8 cellular contexts compared by ENCODE assay signal in the genomic region with DNA sequence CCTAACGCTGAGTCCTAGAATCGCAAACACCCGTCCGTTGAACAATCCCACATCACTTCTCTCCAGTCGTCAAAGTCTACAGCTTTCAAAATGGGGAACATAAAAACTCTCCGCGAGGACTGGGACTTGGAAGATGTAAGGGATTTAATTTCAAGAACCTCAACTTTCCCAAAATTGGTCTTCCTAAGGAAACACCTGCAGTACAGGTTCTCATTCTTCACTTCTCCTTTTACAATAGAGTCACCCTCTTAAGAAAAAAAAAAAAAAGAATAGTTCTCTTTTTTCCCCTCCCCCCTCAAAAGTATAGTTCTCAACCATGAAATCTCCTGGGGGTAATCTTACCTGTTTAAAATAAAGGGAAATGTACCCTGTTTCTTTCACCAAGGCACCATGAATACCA. TPM values are rescaled to one million over a fixed set of nuclear protein-coding genes. Genes with fewer than 3 reads are reported as not detected.
DNase-seq lines count a peak whose midpoint lies in the region; ATAC-seq and TF ChIP-seq lines count a peak whose summit lies in the region.

No MANE protein-coding gene starts in this region.

- no peak for TF ChIP-seq EP300 in SK-N-SH (IDR thresholded peaks at IDR 0.05; ENCODE audit: borderline replicate concordance in 1 of 2, low read depth in 1 of 2, low read length in 1 of 2)
- TF ChIP-seq EP300 in stomach (IDR thresholded peaks at IDR 0.05), result no peak

- intact Hi-C loops in stomach (cut with DNase I; ENCODE audit: low total_unique reads), result no loop called here

- H4K20me1 ChIP-seq in SK-N-SH (ENCODE audit: insufficient read depth), result no peaks in the 10 kb centered on the region
- H4K20me1 ChIP-seq in hepatocyte (ENCODE audit: insufficient read depth, poor library complexity, severe bottlenecking), result no peaks in the 10 kb centered on the region

- H3K4me1 ChIP-seq in SK-N-SH (ENCODE audit: control insufficient read depth in 1 of 2, insufficient read depth in 2 of 2, low read depth in 1 of 2, low read length in 1 of 2) (peaks cover 25 to 34% of the 10 kb centered on the region in 2 experiments; a peak in 3 of 4 replicates), hepatocyte (ENCODE audit: insufficient read depth) (peaks cover 11% of the 10 kb centered on the region), stomach (peaks cover 30 to 42% (median 42%) of the 10 kb centered on the region in 4 donors)

- H3K79me2 ChIP-seq in SK-N-SH (ENCODE audit: insufficient read depth) (peaks cover 35% of the 10 kb centered on the region), hepatocyte (peaks cover 29% of the 10 kb centered on the region)

- CTCF ChIA-PET in SK-N-SH (lab: Yijun Ruan, JAX), result no interaction called here

- H3K27me3 ChIP-seq in SK-N-SH (ENCODE audit: insufficient read depth) (no peaks in the 10 kb centered on the region), hepatocyte (no peaks in the 10 kb centered on the region), stomach (no peaks in the 10 kb centered on the region)

- TF ChIP-seq RAD21 in SK-N-SH (IDR thresholded peaks at IDR 0.05; ENCODE audit: low read length), result no peak

- peaks cover 32% of the 10 kb centered on the region for H3F3A ChIP-seq in SK-N-SH (replicated peaks; ENCODE audit: insufficient read depth)

- POLR2A ChIA-PET in SK-N-SH (lab: Yijun Ruan, JAX), result interaction anchor here (1.1 kb wide), 1 partner anchor 51 kb away, joined by 3 read pairs; no protein-coding TSS in a partner anchor

- H3K4me2 ChIP-seq in SK-N-SH (peak overlapping the region; percentile 99), hepatocyte (peak overlapping the region; percentile 74)

- DNase-seq in SK-N-SH (peak; percentile 25), RPMI8226 (peak; percentile 60), hepatocyte (ENCODE audit: low spot score) (no peak), stomach (no peak), NCI-H526 treated with DMSO at 0.1 percent for 48 hours (lab: John Stamatoyannopoulos, UW) (no peak), NCI-H1694 (lab: John Stamatoyannopoulos, UW) (no peak)
- no peak for DNase-seq in NK-92 treated with Interleukin-12 subunit alpha and Interleukin-12 subunit beta, amount 100 ng/mL, for 24 hours (lab: John Stamatoyannopoulos, UW)

- no peak overlapping the region for H3K9ac ChIP-seq in SK-N-SH

- TF ChIP-seq CTCF in SK-N-SH (IDR thresholded peaks at IDR 0.05) (no peak), hepatocyte (IDR thresholded peaks at IDR 0.05; ENCODE audit: poor library complexity) (no peak), stomach (IDR thresholded peaks at IDR 0.05) (no peak)

- WGBS in SK-N-SH (ENCODE audit: low lambda C conversion rate), result 78% methylated on average over 7 of the region's 7 CpGs
- WGBS in hepatocyte (ENCODE audit: low lambda C conversion rate, missing lambda C conversion rate), result 59% methylated on average over 7 of the region's 7 CpGs
- WGBS in stomach, 5 donors, result 18 to 26% (median 25%) methylated on average over 7 of the region's 7 CpGs

- H3K36me3 ChIP-seq in SK-N-SH (replicated peaks in 1 of 2; ENCODE audit: control insufficient read depth in 1 of 2, insufficient read depth in 2 of 2, low read length in 1 of 2), result peaks cover 12 to 20% of the 10 kb centered on the region in 2 experiments
- H3K36me3 ChIP-seq in hepatocyte (replicated peaks; ENCODE audit: insufficient read depth, low read depth), result no peaks in the 10 kb centered on the region
- peaks cover 21 to 25% (median 24%) of the 10 kb centered on the region in 4 donors for H3K36me3 ChIP-seq in stomach

- peak overlapping the region; percentile 97; the same call in 1 of the 2 replicates for H2AFZ ChIP-seq in SK-N-SH (ENCODE audit: low read depth)
- H2AFZ ChIP-seq in hepatocyte, result peak overlapping the region; percentile 45

- no peak for ATAC-seq in SK-N-SH treated with all-trans-retinoic acid at 6 μM for 48 hours

- TF ChIP-seq POLR2A in stomach (IDR thresholded peaks at IDR 0.05), result no peak

- H3K9me2 ChIP-seq in SK-N-SH (no peaks in the 10 kb centered on the region), hepatocyte (replicated peaks; ENCODE audit: insufficient read depth) (no peaks in the 10 kb centered on the region)

- peak overlapping the region in 1 of 2 experiments; percentile 97; a peak in 2 of 4 replicates for H3K27ac ChIP-seq in SK-N-SH (ENCODE audit: low read depth in 2 of 2, low read length in 1 of 2)
- H3K27ac ChIP-seq in hepatocyte, result peak overlapping the region; percentile 13
- H3K27ac ChIP-seq in stomach, result peak overlapping the region in 4 of 5 donors; percentile 91 to 93 (median 92)

- no peaks in the 10 kb centered on the region for H3K9me3 ChIP-seq in SK-N-SH
- no peaks in the 10 kb centered on the region for H3K9me3 ChIP-seq in hepatocyte (ENCODE audit: low read depth)
- H3K9me3 ChIP-seq in stomach, result no peaks in the 10 kb centered on the region

- H3K4me3 ChIP-seq in SK-N-SH (ENCODE audit: low read depth in 2 of 2, low read length in 1 of 2) (peak overlapping the region; percentile 79 to 91; a peak in 3 of 4 replicates), hepatocyte (peak overlapping the region; percentile 18), stomach (peak overlapping the region; percentile 71 to 91 (median 74))

TF ChIP-seq in SK-N-SH, 30 proteins besides CTCF, POLR2A, EP300 and RAD21 (continues in another document):
- TF ChIP-seq MEF2A (IDR thresholded peaks at IDR 0.05; ENCODE audit: borderline replicate concordance, low read depth), result no peak
- no peak for TF ChIP-seq JUND (IDR thresholded peaks at IDR 0.05)

TF ChIP-seq in SK-N-SH treated with all-trans-retinoic acid at 6 μM for 48 hours, 23 proteins besides CTCF, POLR2A, EP300 and RAD21 (continues in another document):
- TF ChIP-seq CSRNP3 (CRISPR knock-in tag; IDR thresholded peaks at IDR 0.05) (no peak), RARB (CRISPR knock-in tag; IDR thresholded peaks at IDR 0.05) (no peak), ARNTL (CRISPR knock-in tag; IDR thresholded peaks at IDR 0.05; ENCODE audit: borderline replicate concordance, low read depth) (no peak), BACH2 (CRISPR knock-in tag; IDR thresholded peaks at IDR 0.05; ENCODE audit: borderline replicate concordance) (no peak)
- TF ChIP-seq, protein P1, sequence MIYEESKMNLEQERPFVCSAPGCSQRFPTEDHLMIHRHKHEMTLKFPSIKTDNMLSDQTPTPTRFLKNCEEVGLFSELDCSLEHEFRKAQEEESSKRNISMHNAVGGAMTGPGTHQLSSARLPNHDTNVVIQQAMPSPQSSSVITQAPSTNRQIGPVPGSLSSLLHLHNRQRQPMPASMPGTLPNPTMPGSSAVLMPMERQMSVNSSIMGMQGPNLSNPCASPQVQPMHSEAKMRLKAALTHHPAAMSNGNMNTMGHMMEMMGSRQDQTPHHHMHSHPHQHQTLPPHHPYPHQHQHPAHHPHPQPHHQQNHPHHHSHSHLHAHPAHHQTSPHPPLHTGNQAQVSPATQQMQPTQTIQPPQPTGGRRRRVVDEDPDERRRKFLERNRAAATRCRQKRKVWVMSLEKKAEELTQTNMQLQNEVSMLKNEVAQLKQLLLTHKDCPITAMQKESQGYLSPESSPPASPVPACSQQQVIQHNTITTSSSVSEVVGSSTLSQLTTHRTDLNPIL (CRISPR knock-in tag; IDR thresholded peaks at IDR 0.05; ENCODE audit: low read depth), result no peak

RNA-seq across cellular contexts. Expression of gene DAXX, which starts 1.4 kb away (rescaled TPM):
- 46.9 and 51.4 TPM in 2 replicates for polyA plus RNA-seq in SK-N-SH (2012; rRNA removed)
- polyA plus RNA-seq in SK-N-SH (2012; cell fraction: cytosol; rRNA removed), result 61.8 and 70.2 TPM in 2 replicates
- polyA plus RNA-seq in SK-N-SH (2012; cell fraction: nucleus; rRNA removed), result 85.9 and 95.0 TPM in 2 replicates
- 26.4 and 31.0 TPM in 2 replicates for total RNA-seq in hepatocyte
- polyA plus RNA-seq in hepatocyte, result 28.4 and 35.3 TPM in 2 replicates
- 100 to 1,000 TPM in 2 of 5 donors, 10 to 100 TPM in 3; 18.2 to 127 (median 59.8) TPM for total RNA-seq in stomach
- polyA plus RNA-seq in stomach, result 10 to 100 TPM; 27.5 to 31.3 (median 27.5) TPM

RNA-seq across cellular contexts. Expression of gene ZBTB22, which starts 6.6 kb away (rescaled TPM):
- polyA plus RNA-seq in SK-N-SH (2012; rRNA removed), result 19.5 and 22.2 TPM in 2 replicates
- polyA plus RNA-seq in SK-N-SH (2012; cell fraction: cytosol; rRNA removed), result 11.9 and 17.3 TPM in 2 replicates
- polyA plus RNA-seq in SK-N-SH (2012; cell fraction: nucleus; rRNA removed), result 22.8 and 24.0 TPM in 2 replicates
- total RNA-seq in hepatocyte, result 21.6 and 23.4 TPM in 2 replicates
- 23.2 and 23.8 TPM in 2 replicates for polyA plus RNA-seq in hepatocyte
- total RNA-seq in stomach, result 10 to 100 TPM in 4 of 5 donors, 1 to 10 TPM in 1; 1.2 to 45.2 (median 11.9) TPM
- 10 to 100 TPM in 2 of 3 donors, 1 to 10 TPM in 1; 9.8 to 11.8 (median 10.5) TPM for polyA plus RNA-seq in stomach

RNA-seq across cellular contexts. Expression of gene TAPBP, which starts 10.3 kb away (rescaled TPM):
- polyA plus RNA-seq in SK-N-SH (2012; rRNA removed) (27.9 and 44.5 TPM in 2 replicates), hepatocyte (108 and 116 TPM in 2 replicates), stomach (10 to 100 TPM; 17.0 to 53.5 (median 37.5) TPM)
- polyA plus RNA-seq in SK-N-SH (2012; cell fraction: cytosol; rRNA removed), result 24.4 and 34.4 TPM in 2 replicates
- 84.8 and 160 TPM in 2 replicates for polyA plus RNA-seq in SK-N-SH (2012; cell fraction: nucleus; rRNA removed)
- total RNA-seq in hepatocyte (39.1 and 59.3 TPM in 2 replicates), stomach (100 to 1,000 TPM in 2 of 5 donors, 10 to 100 TPM in 3; 29.0 to 242 (median 59.5) TPM)

RNA-seq across cellular contexts. Expression of gene RGL2, which starts 25.4 kb away (rescaled TPM):
- polyA plus RNA-seq in SK-N-SH (2012; rRNA removed), result 59.4 and 71.2 TPM in 2 replicates
- polyA plus RNA-seq in SK-N-SH (2012; cell fraction: cytosol; rRNA removed), result 19.9 and 29.3 TPM in 2 replicates
- 331 and 334 TPM in 2 replicates for polyA plus RNA-seq in SK-N-SH (2012; cell fraction: nucleus; rRNA removed)
- 57.4 and 63.3 TPM in 2 replicates for total RNA-seq in hepatocyte
- 82.1 and 89.3 TPM in 2 replicates for polyA plus RNA-seq in hepatocyte
- total RNA-seq in stomach, result 100 to 1,000 TPM in 1 of 5 donors, 10 to 100 TPM in 4; 10.4 to 103 (median 52.7) TPM
- 100 to 1,000 TPM in 1 of 3 donors, 10 to 100 TPM in 2; 37.4 to 112 (median 44.3) TPM for polyA plus RNA-seq in stomach

RNA-seq across cellular contexts. Expression of gene PFDN6, which starts 34.7 kb away (rescaled TPM):
- 182 and 213 TPM in 2 replicates for polyA plus RNA-seq in SK-N-SH (2012; rRNA removed)
- 233 and 285 TPM in 2 replicates for polyA plus RNA-seq in SK-N-SH (2012; cell fraction: cytosol; rRNA removed)
- 113 and 143 TPM in 2 replicates for polyA plus RNA-seq in SK-N-SH (2012; cell fraction: nucleus; rRNA removed)
- 43.9 and 52.7 TPM in 2 replicates for total RNA-seq in hepatocyte
- polyA plus RNA-seq in hepatocyte, result 19.5 and 27.2 TPM in 2 replicates
- total RNA-seq in stomach, result 10 to 100 TPM in 3 of 5 donors, 1 to 10 TPM in 1, not detected in 1; 9.7 to 32.9 (median 12.8) TPM
- 100 to 1,000 TPM; 117 to 265 (median 202) TPM for polyA plus RNA-seq in stomach

Comparison
In these comparisons a context has a peak if more than half of its experiments do, and no peak if none do; other contexts are left out.
1. DNase-seq: peak in SK-N-SH (single experiment) and RPMI8226 (single experiment); none in hepatocyte (single experiment), stomach (single experiment), NK-92 treated with Interleukin-12 subunit alpha and Interleukin-12 subunit beta, amount 100 ng/mL, for 24 hours (single experiment), NCI-H526 treated with DMSO at 0.1 percent for 48 hours (single experiment) and NCI-H1694 (single experiment).
2. H3K4me3 ChIP-seq: peak in every context shown above with its lines; median percentile 85 in SK-N-SH; 74 in stomach; 18 in hepatocyte.